Comparison of ENCODE assay signal across 8 cellular contexts in genomic region chr20:41029150-41029872, GRCh38. TPM values are rescaled to one million over a fixed set of nuclear protein-coding genes. Genes with fewer than 3 reads are reported as not detected.
DNase-seq lines count a peak whose midpoint lies in the region; ATAC-seq and TF ChIP-seq lines count a peak whose summit lies in the region.

No MANE protein-coding gene starts in this region.

- no peak for TF ChIP-seq CTCF in AG04449 (IDR thresholded peaks at IDR 0.05; ENCODE audit: insufficient read depth, low read length, missing control alignments)
- TF ChIP-seq CTCF in RWPE2 (IDR thresholded peaks at IDR 0.05; ENCODE audit: poor library complexity, severe bottlenecking): no peak
- no peak for TF ChIP-seq CTCF in ascending aorta (IDR thresholded peaks at IDR 0.05)

- POLR2A ChIA-PET in AG04449 (lab: Yijun Ruan, JAX): interaction anchor here (1.0 kb wide), 1 partner anchor 17 kb away, joined by 6 read pairs; no protein-coding TSS in a partner anchor

- H3K4me3 ChIP-seq in AG04449 (ENCODE audit: low read depth, low read length): peak overlapping the region; percentile 91
- H3K4me3 ChIP-seq in RWPE2 (ENCODE audit: severe bottlenecking): peak overlapping the region; percentile 73
- H3K4me3 ChIP-seq in ascending aorta: peak overlapping the region; percentile 90 to 99
- H3K4me3 ChIP-seq in skeletal muscle tissue (ENCODE audit: low read length in 3 of 3): peak overlapping the region; percentile 88 to 93 (median 90)

- CTCF ChIA-PET in AG04449 (lab: Yijun Ruan, JAX): interaction anchor here (0.6 to 0.8 kb wide), 2 partner anchors 38 to 39 kb away, joined by 3 to 4 read pairs; no protein-coding TSS in a partner anchor

- H3K9me3 ChIP-seq in RWPE2 (ENCODE audit: severe bottlenecking) (no peaks in the 10 kb centered on the region), ascending aorta (no peaks in the 10 kb centered on the region), skeletal muscle tissue (ENCODE audit: control insufficient read depth in 3 of 3, low read length in 3 of 3) (no peaks in the 10 kb centered on the region)

- DNase-seq in AG04449 (ENCODE audit: low read depth, low spot score) (no peak), RWPE2 (ENCODE audit: low spot score) (no peak), ascending aorta (ENCODE audit: low spot score in 2 of 2) (peak in 1 of 2 donors; percentile 61), hippocampal formation (lab: John Stamatoyannopoulos, UW) (peak; percentile 18 to 25), NCI-H2107 treated with DMSO at 0.1 percent for 48 hours (lab: John Stamatoyannopoulos, UW; ENCODE audit: unreplicated experiment) (no peak)

- intact Hi-C loops in ascending aorta (cut with DNase I): loop anchor here (2.0 to 5.0 kb wide), 3 partner anchors 43 to 663 kb away; no protein-coding TSS in a partner anchor

- H3K9ac ChIP-seq in skeletal muscle tissue (ENCODE audit: low read depth in 1 of 3, low read length in 3 of 3): peak overlapping the region; percentile 89 to 99 (median 95)

- H3K4me1 ChIP-seq in RWPE2 (ENCODE audit: insufficient read depth, poor library complexity, severe bottlenecking) (peaks cover 37% of the 10 kb centered on the region), ascending aorta (peaks cover 13 to 42% of the 10 kb centered on the region in 2 donors), skeletal muscle tissue (ENCODE audit: control insufficient read depth in 3 of 3, insufficient read depth in 3 of 3, low read length in 3 of 3) (peaks cover 28 to 36% (median 36%) of the 10 kb centered on the region in 3 donors)

- ATAC-seq in GM18867 (IDR thresholded peaks at IDR 0.05; ENCODE audit: unreplicated experiment) (peak; percentile 28), HG03280 (IDR thresholded peaks at IDR 0.05; ENCODE audit: unreplicated experiment) (peak; percentile 34), RWPE2 (ENCODE audit: low read depth) (peak; percentile 20; the same call in 2 of the 3 replicates)

- H3K36me3 ChIP-seq in RWPE2 (ENCODE audit: low read depth): peaks cover 49% of the 10 kb centered on the region
- no peaks in the 10 kb centered on the region for H3K36me3 ChIP-seq in ascending aorta
- H3K36me3 ChIP-seq in skeletal muscle tissue (ENCODE audit: control insufficient read depth in 3 of 3, insufficient read depth in 3 of 3, low read length in 3 of 3): peaks cover 0 to 3% (median 0%) of the 10 kb centered on the region in 3 donors

- H3K27ac ChIP-seq in RWPE2 (ENCODE audit: poor library complexity, severe bottlenecking): peak overlapping the region; percentile 79
- peak overlapping the region; percentile 95 to 100 for H3K27ac ChIP-seq in ascending aorta
- peak overlapping the region; percentile 97 for H3K27ac ChIP-seq in skeletal muscle tissue (ENCODE audit: low read depth, low read length)

- H3K27me3 ChIP-seq in RWPE2 (ENCODE audit: insufficient read depth, poor library complexity, severe bottlenecking) (no peaks in the 10 kb centered on the region), ascending aorta (no peaks in the 10 kb centered on the region), skeletal muscle tissue (ENCODE audit: control insufficient read depth in 3 of 3, insufficient read depth in 3 of 3, low read length in 3 of 3) (no peaks in the 10 kb centered on the region)

RNA-seq across cellular contexts. Expression of gene TOP1, which starts 0.7 kb away (rescaled TPM):
- 9.4 TPM for total RNA-seq in ascending aorta
- 17.2 TPM for total RNA-seq in skeletal muscle tissue

Comparison
In these comparisons a context has a peak if more than half of its experiments do, and no peak if none do; other contexts are left out.
1. DNase-seq: peak in hippocampal formation (2 of 2); none in AG04449 (single experiment), RWPE2 (single experiment) and NCI-H2107 treated with DMSO at 0.1 percent for 48 hours (single experiment).
2. Peak in every context shown above with its lines, with median percentiles within 50 percentile points of each other: H3K4me3 ChIP-seq, ATAC-seq and H3K27ac ChIP-seq.